ENCODE assay signal across 18 cellular contexts in genomic region chr16:79359082-79359481, GRCh38.
DNase-seq lines count a peak whose midpoint lies in the region; ATAC-seq and TF ChIP-seq lines count a peak whose summit lies in the region.
"Had no signal": no experiment of that assay in that cellular context is flagged by ENCODE, and none has a peak within 500 bp of the region (broad histone marks: within the 10 kb centered on the region; RNA-seq: fewer than 3 reads in every experiment).

No MANE protein-coding gene starts in this region.

- no peak overlapping the region for H3K9ac ChIP-seq in mammary epithelial cell (ENCODE audit: insufficient read depth, low read length)
- H3K9ac ChIP-seq: BLaER1 had no signal

- no peak for TF ChIP-seq CTCF in coronary artery (IDR thresholded peaks at IDR 0.05)
- TF ChIP-seq CTCF in mammary epithelial cell (conservative IDR thresholded peaks at IDR 0.05 in 1 of 2, IDR thresholded peaks at IDR 0.05 in 1 of 2; ENCODE audit: extremely low read depth in 1 of 2, insufficient read depth in 1 of 2, low read depth in 1 of 2, low read length in 2 of 2), result no peak

- H3K9me3 ChIP-seq in CD4-positive, alpha-beta memory T cell (ENCODE audit: control insufficient read depth in 1 of 2, low read length in 2 of 2), result no peaks in the 10 kb centered on the region
- H3K9me3 ChIP-seq in mammary epithelial cell (replicated peaks; ENCODE audit: insufficient read depth, low read length), result no peaks in the 10 kb centered on the region
- H3K9me3 ChIP-seq: BLaER1, Caco-2 had no signal

- in situ Hi-C loops in mammary epithelial cell (cut with MboI; ENCODE audit: low sequenced_read_pairs in 2 of 2), result no loop called here

- 64% methylated on average over 4 of the region's 4 CpGs for WGBS in mammary epithelial cell (ENCODE audit: low coverage, missing lambda C conversion rate)

- H3K4me3 ChIP-seq in CD4-positive, alpha-beta memory T cell (ENCODE audit: low read length in 2 of 2), result no peak overlapping the region
- H3K4me3 ChIP-seq in coronary artery, result no peak overlapping the region
- H3K4me3 ChIP-seq in mammary epithelial cell (replicated peaks in 1 of 3; ENCODE audit: insufficient read depth in 1 of 3, low read depth in 2 of 3, low read length in 3 of 3), result no peak overlapping the region
- H3K4me3 ChIP-seq: BLaER1 had no signal

- peak overlapping the region in 4 of 7 donors; percentile 16 to 68 (median 62) for H3K27ac Mint-ChIP-seq in CD4-positive, alpha-beta memory T cell
- peak overlapping the region; percentile 52 for H3K27ac Mint-ChIP-seq in stimulated activated effector memory CD8-positive, alpha-beta T cell treated with anti-CD3 and anti-CD28 coated beads, Interleukin-12 subunit alpha, Interleukin-12 subunit beta, amount 100 ng/mL, for 72 hours
- H3K27ac Mint-ChIP-seq: CD4-positive, alpha-beta T cell had no signal

- H3K27me3 ChIP-seq in CD4-positive, alpha-beta memory T cell (ENCODE audit: insufficient read depth, low read length), result no peaks in the 10 kb centered on the region
- H3K27me3 ChIP-seq in mammary epithelial cell (ENCODE audit: insufficient read depth, low read length), result no peaks in the 10 kb centered on the region
- H3K27me3 ChIP-seq: BE2C, BLaER1 had no signal

- peaks cover 34% of the 10 kb centered on the region for H3K4me1 ChIP-seq in CD4-positive, alpha-beta memory T cell (ENCODE audit: insufficient read depth, low read length)
- H3K4me1 ChIP-seq in mammary epithelial cell (ENCODE audit: insufficient read depth, low read length), result no peaks in the 10 kb centered on the region
- H3K4me1 ChIP-seq: BE2C, BLaER1, Caco-2 had no signal

- BruUV-seq in mammary epithelial cell (replicated peaks; lab: Mats Ljungman, UMichigan), result no TSS peak

- H3K9me3 Mint-ChIP-seq in CD4-positive, alpha-beta memory T cell, result no peaks in the 10 kb centered on the region
- H3K9me3 Mint-ChIP-seq in stimulated activated effector memory CD8-positive, alpha-beta T cell treated with anti-CD3 and anti-CD28 coated beads, Interleukin-12 subunit alpha, Interleukin-12 subunit beta, amount 100 ng/mL, for 72 hours, result no peaks in the 10 kb centered on the region
- H3K9me3 Mint-ChIP-seq: CD4-positive, alpha-beta T cell had no signal

- no peak overlapping the region for H2AFZ ChIP-seq in mammary epithelial cell (ENCODE audit: low read depth, low read length)

- no peaks in the 10 kb centered on the region for H4K20me1 ChIP-seq in mammary epithelial cell (ENCODE audit: insufficient read depth, low read length)
- H4K20me1 ChIP-seq: BLaER1 had no signal

- H3K36me3 ChIP-seq in CD4-positive, alpha-beta memory T cell (ENCODE audit: insufficient read depth, low read length), result no peaks in the 10 kb centered on the region
- H3K36me3 ChIP-seq in mammary epithelial cell (ENCODE audit: insufficient read depth, low read length), result no peaks in the 10 kb centered on the region
- H3K36me3 ChIP-seq: BE2C, BLaER1 had no signal

- peaks cover 25 to 41% (median 33%) of the 10 kb centered on the region in 4 donors for H3K4me1 Mint-ChIP-seq in CD4-positive, alpha-beta memory T cell
- peaks cover 53% of the 10 kb centered on the region for H3K4me1 Mint-ChIP-seq in stimulated activated effector memory CD8-positive, alpha-beta T cell treated with anti-CD3 and anti-CD28 coated beads, Interleukin-12 subunit alpha, Interleukin-12 subunit beta, amount 100 ng/mL, for 72 hours
- H3K4me1 Mint-ChIP-seq: CD14-positive monocyte had no signal

- no peak overlapping the region for H3K27ac ChIP-seq in CD4-positive, alpha-beta memory T cell (ENCODE audit: low read depth, low read length)
- H3K27ac ChIP-seq in coronary artery, result no peak overlapping the region
- no peak overlapping the region for H3K27ac ChIP-seq in mammary epithelial cell (ENCODE audit: insufficient read depth, low read depth, low read length)
- H3K27ac ChIP-seq: BLaER1 had no signal

- peak in 1 of 5 donors; percentile 30 for DNase-seq in CD4-positive, alpha-beta memory T cell
- DNase-seq in coronary artery (ENCODE audit: low spot score) (peak; percentile 7), COLO668 (lab: John Stamatoyannopoulos, UW; ENCODE audit: unreplicated experiment) (no peak), mammary epithelial cell (no peak)
- no peak for DNase-seq in stimulated activated effector memory CD8-positive, alpha-beta T cell treated with anti-CD3 and anti-CD28 coated beads, Interleukin-12 subunit alpha, Interleukin-12 subunit beta, amount 100 ng/mL, for 72 hours (ENCODE audit: low spot score in 2 of 2)
- DNase-seq: 8988T; ACHN; BE2C; C1 segment of cervical spinal cord; Caco-2; Calu3; CD4-positive, alpha-beta T cell; CD8-positive, alpha-beta memory T cell; DMS79 treated with DMSO at 0.1 percent for 48 hours; GF-D8 had no signal

- intact Hi-C loops in CD4-positive, alpha-beta memory T cell (cut with micrococcal nuclease), result no loop called here
- intact Hi-C loops in mammary epithelial cell (cut with micrococcal nuclease), result no loop called here

- no peaks in the 10 kb centered on the region for H3K36me3 Mint-ChIP-seq in CD4-positive, alpha-beta memory T cell
- no peaks in the 10 kb centered on the region for H3K36me3 Mint-ChIP-seq in stimulated activated effector memory CD8-positive, alpha-beta T cell treated with anti-CD3 and anti-CD28 coated beads, Interleukin-12 subunit alpha, Interleukin-12 subunit beta, amount 100 ng/mL, for 72 hours
- H3K36me3 Mint-ChIP-seq: CD14-positive monocyte had no signal

- H3K79me2 ChIP-seq in mammary epithelial cell (ENCODE audit: insufficient read depth, low read length), result no peaks in the 10 kb centered on the region

- ATAC-seq in stimulated activated effector memory CD8-positive, alpha-beta T cell treated with anti-CD3 and anti-CD28 coated beads, Interleukin-12 subunit alpha, Interleukin-12 subunit beta, amount 100 ng/mL, for 72 hours, result no peak
- no peak for ATAC-seq in HG03442 (IDR thresholded peaks at IDR 0.05; ENCODE audit: unreplicated experiment)

- CTCF ChIA-PET in CD4-positive, alpha-beta memory T cell (lab: Charles Lee; ENCODE audit: partially characterized antibody), result interaction anchor here (0.7 to 1.7 kb wide), 2 partner anchors 75 to 98 kb away, joined by 3 to 4 read pairs; no protein-coding TSS in a partner anchor
- CTCF ChIA-PET in mammary epithelial cell (lab: Charles Lee; ENCODE audit: low non-redundant PET), result no interaction called here

- no peaks in the 10 kb centered on the region for H3K27me3 Mint-ChIP-seq in CD4-positive, alpha-beta memory T cell
- H3K27me3 Mint-ChIP-seq: CD8-positive, alpha-beta memory T cell had no signal

- dilution Hi-C loops in mammary epithelial cell (cut with HindIII; ENCODE audit: low sequenced_read_pairs), result no loop called here

- H3K4me2 ChIP-seq in mammary epithelial cell (ENCODE audit: insufficient read depth, low read depth, low read length), result no peak overlapping the region
- H3K4me2 ChIP-seq: BLaER1 had no signal

- no peak overlapping the region for H3K4me3 Mint-ChIP-seq in CD4-positive, alpha-beta memory T cell
- no peak overlapping the region for H3K4me3 Mint-ChIP-seq in stimulated activated effector memory CD8-positive, alpha-beta T cell treated with anti-CD3 and anti-CD28 coated beads, Interleukin-12 subunit alpha, Interleukin-12 subunit beta, amount 100 ng/mL, for 72 hours
- H3K4me3 Mint-ChIP-seq: CD14-positive monocyte; CD4-positive, alpha-beta T cell; CD8-positive, alpha-beta memory T cell had no signal

- POLR2A ChIA-PET in CD4-positive, alpha-beta memory T cell (lab: Charles Lee; ENCODE audit: partially characterized antibody), result interaction anchor here (1.6 to 1.7 kb wide), 2 partner anchors 9 to 242 kb away, joined by 3 to 4 read pairs; partner anchors contain the start of gene MAF
